Comparison of ENCODE assay signal across 17 cellular contexts in genomic region chrX:52577464-52578173, GRCh38.
"Had no signal": no experiment of that assay in that cellular context is flagged by ENCODE, and none has a peak within 500 bp of the region (broad histone marks: within the 10 kb centered on the region; RNA-seq: fewer than 3 reads in every experiment).

No MANE protein-coding gene starts in this region.

- H3K27me3 ChIP-seq: body of pancreas, left lung, neural progenitor cell, ovary, thyroid gland had no signal

- H3K9ac ChIP-seq: neural progenitor cell had no signal

- H3K4me1 ChIP-seq: body of pancreas, left lung, neural progenitor cell, thyroid gland had no signal

- DNase-seq: activated CD4-positive, alpha-beta T cell treated with anti-CD3 and anti-CD28 coated beads, Interleukin-2, amount 50 U/mL, for 4 hours; activated effector memory CD4-positive, alpha-beta T cell treated with Interleukin-2 at 50 U/mL for 16 hours; activated T-cell treated with anti-CD3 and anti-CD28 coated beads, Interleukin-2, amount 50 U/mL, for 1 hour; amniotic stem cell; body of pancreas; central memory CD4-positive, alpha-beta T cell; glutamatergic neuron; immature natural killer cell; left lung; ovary; stimulated activated CD4-positive, alpha-beta T cell treated with anti-CD3 and anti-CD28 coated beads, Interleukin-4, amount 100 ng/mL, for 4 hours; stomach; T-helper 2 cell; thyroid gland had no signal

- H3K4me3 Mint-ChIP-seq: immature natural killer cell, neural progenitor cell had no signal

- H3K4me1 Mint-ChIP-seq: immature natural killer cell had no signal

- H3K4me3 ChIP-seq: body of pancreas, left lung, neural progenitor cell, ovary, stomach, thyroid gland had no signal

- H3K36me3 Mint-ChIP-seq: activated naive CD4-positive, alpha-beta T cell treated with anti-CD3 and anti-CD28 coated beads, Interleukin-2, amount 50 U/mL, for 72 hours; immature natural killer cell; neural progenitor cell had no signal

- H3K36me3 ChIP-seq: left lung, neural progenitor cell, ovary, stomach, thyroid gland had no signal

- H3K9me3 Mint-ChIP-seq: activated naive CD4-positive, alpha-beta T cell treated with anti-CD3 and anti-CD28 coated beads, Interleukin-2, amount 50 U/mL, for 72 hours; immature natural killer cell had no signal

- H3K27ac Mint-ChIP-seq: activated naive CD4-positive, alpha-beta T cell treated with anti-CD3 and anti-CD28 coated beads, Interleukin-2, amount 50 U/mL, for 72 hours; immature natural killer cell had no signal

- ATAC-seq: activated CD4-positive, CD25-positive, alpha-beta regulatory T cell treated with anti-CD3 and anti-CD28 coated beads, Interleukin-2, amount 50 U/mL, for 24 hours; activated naive CD4-positive, alpha-beta T cell treated with anti-CD3 and anti-CD28 coated beads, Interleukin-2, amount 50 U/mL, for 72 hours; body of pancreas; left lung had no signal

- H3K9me3 ChIP-seq: body of pancreas, left lung, ovary, stomach, thyroid gland had no signal

- H3K27ac ChIP-seq: body of pancreas, left lung, neural progenitor cell, ovary, stomach, thyroid gland had no signal
